In the genomic region with DNA sequence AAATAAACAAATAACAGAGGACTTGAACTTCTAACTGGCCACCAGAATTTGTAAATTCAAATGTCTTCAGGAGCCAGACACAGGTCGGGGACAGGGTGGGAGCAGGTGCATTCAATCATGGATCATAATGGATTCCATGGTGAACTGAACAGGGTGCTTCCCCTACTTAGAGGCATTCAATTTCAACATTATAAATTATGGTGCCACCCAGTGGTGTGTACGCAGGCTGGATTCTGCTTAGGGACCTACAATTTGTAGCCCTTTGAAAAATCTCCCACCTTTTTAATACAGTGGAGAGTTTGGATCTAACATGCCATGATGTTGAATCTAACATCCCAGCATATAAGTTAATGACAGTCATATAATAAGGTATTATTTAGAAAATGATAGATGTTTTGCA, we compare ENCODE assay signal across 8 cellular contexts. TPM values are rescaled to one million over a fixed set of nuclear protein-coding genes. Genes with fewer than 3 reads are reported as not detected.
DNase-seq lines count a peak whose midpoint lies in the region; ATAC-seq, FAIRE-seq and TF ChIP-seq lines count a peak whose summit lies in the region.

No MANE protein-coding gene starts in this region.

- TF ChIP-seq POLR2A in HepG2 (IDR thresholded peaks at IDR 0.05; ENCODE audit: insufficient read depth in 1 of 2, low read depth in 2 of 2, low read length in 2 of 2) = no peak

- intact Hi-C loops in HepG2 (cut with micrococcal nuclease; ENCODE audit: unreplicated experiment) = no loop called here

- no peaks in the 10 kb centered on the region for H3K27me3 Mint-ChIP-seq in T-helper 17 cell

- TF ChIP-seq EP300 in HepG2 (IDR thresholded peaks at IDR 0.05; ENCODE audit: low read depth in 2 of 2, low read length in 2 of 2) = no peak
- no peak for TF ChIP-seq EP300 in HepG2 (CRISPR knock-in tag; IDR thresholded peaks at IDR 0.05; ENCODE audit: borderline replicate concordance)

- no peak overlapping the region for H3K9ac ChIP-seq in HepG2 (ENCODE audit: insufficient read depth, low read depth, low read length)

- H3K4me2 ChIP-seq in HepG2 (ENCODE audit: low read depth, low read length) = no peak overlapping the region

- TF ChIP-seq CTCF in AG09309 (IDR thresholded peaks at IDR 0.05; ENCODE audit: control insufficient read depth, insufficient read depth, low read depth, low read length, missing control alignments) (peak; percentile 29), HepG2 (CRISPR knock-in tag; IDR thresholded peaks at IDR 0.05) (0 out of 2 replicates have a peak, but pooled peaks have one; percentile 16)

- no peak overlapping the region for H3K27ac ChIP-seq in HepG2 (ENCODE audit: extremely low read length, insufficient read depth, low read length)

- DNase-seq in AG09309 (ENCODE audit: low read depth) = no peak
- no peak for DNase-seq in T-helper 17 cell
- DNase-seq in HepG2 (ENCODE audit: low spot score) = no peak
- DNase-seq in NCI-H146 (lab: John Stamatoyannopoulos, UW) = no peak
- no peak for DNase-seq in H4 (ENCODE audit: low spot score)

- no peaks in the 10 kb centered on the region for H3K27me3 ChIP-seq in HepG2 (ENCODE audit: control insufficient read depth in 1 of 2, insufficient read depth in 2 of 2, low read length in 2 of 2)

- peak; percentile 63 for ATAC-seq in GM18868 (IDR thresholded peaks at IDR 0.05; ENCODE audit: unreplicated experiment)
- ATAC-seq in T-helper 17 cell = peak; percentile 54
- peak; percentile 62 for ATAC-seq in HepG2
- ATAC-seq in HG03175 (IDR thresholded peaks at IDR 0.05; ENCODE audit: unreplicated experiment) = no peak
- no peak for ATAC-seq in activated CD4-positive, CD25-positive, alpha-beta regulatory T cell treated with anti-CD3 and anti-CD28 coated beads, Interleukin-2, amount 50 U/mL, for 24 hours

- in situ Hi-C loops in HepG2 (cut with HindIII; ENCODE audit: extremely low pct_ligation_motif_present, low pct_unique_long_range_greater_than_20kb) = no loop called here

- peaks cover 4% of the 10 kb centered on the region; the same call in 1 of the 2 replicates for H3K4me1 ChIP-seq in HepG2 (ENCODE audit: insufficient read depth, low read length)

- FAIRE-seq in HepG2 (lab: Jason Lieb, UNC) = no peak

- no TSS peak for BruUV-seq in HepG2 (replicated peaks; lab: Mats Ljungman, UMichigan)

- CTCF ChIA-PET in HepG2 (lab: Yijun Ruan, JAX; ENCODE audit: low intra/inter-chr PET ratio, low total read pairs) = interaction anchor here (0.7 kb wide), 1 partner anchor 52 kb away, joined by 3 read pairs; no protein-coding TSS in a partner anchor

- no peaks in the 10 kb centered on the region for H3K36me3 Mint-ChIP-seq in T-helper 17 cell (ENCODE audit: low read depth)

- H2AFZ ChIP-seq in HepG2 (ENCODE audit: low read length) = no peak overlapping the region

- H3K4me3 ChIP-seq in AG09309 (ENCODE audit: control insufficient read depth, low read depth, low read length) = no peak overlapping the region
- no peak overlapping the region for H3K4me3 ChIP-seq in HepG2 (replicated peaks in 1 of 3; ENCODE audit: insufficient read depth in 1 of 3, low read depth in 2 of 3, low read length in 3 of 3)

- TF ChIP-seq RAD21 in HepG2 (CRISPR knock-in tag; IDR thresholded peaks at IDR 0.05) = no peak

- no peak overlapping the region for H3K4me3 Mint-ChIP-seq in T-helper 17 cell

- peaks cover 56% of the 10 kb centered on the region for H4K20me1 ChIP-seq in HepG2 (ENCODE audit: insufficient read depth, low read length)

- POLR2A ChIA-PET in HepG2 (lab: Yijun Ruan, JAX) = interaction anchor here (0.9 kb wide), 1 partner anchor 26 kb away, joined by 4 read pairs; no protein-coding TSS in a partner anchor

- peaks cover 31% of the 10 kb centered on the region for H3K79me2 ChIP-seq in HepG2 (ENCODE audit: insufficient read depth, low read length)

- peaks cover 47% of the 10 kb centered on the region for H3K4me1 Mint-ChIP-seq in T-helper 17 cell

- no peak overlapping the region for H3K27ac Mint-ChIP-seq in T-helper 17 cell

- no peaks in the 10 kb centered on the region; a peak in 1 of 5 replicates for H3K36me3 ChIP-seq in HepG2 (replicated peaks in 1 of 2; ENCODE audit: control insufficient read depth in 1 of 2, insufficient read depth in 2 of 2, low read length in 2 of 2)

- no peaks in the 10 kb centered on the region for H3K9me3 ChIP-seq in T-helper 17 cell (ENCODE audit: control insufficient read depth, low read length, poor library complexity, severe bottlenecking)
- H3K9me3 ChIP-seq in HepG2 (ENCODE audit: low read length) = no peaks in the 10 kb centered on the region

- 86% methylated on average over 2 of the region's 2 CpGs for WGBS in HepG2 (ENCODE audit: low lambda C conversion rate)

TF ChIP-seq in HepG2, 621 proteins besides CTCF, POLR2A, EP300 and RAD21 (continues in another document):
- TF ChIP-seq, protein P1, sequence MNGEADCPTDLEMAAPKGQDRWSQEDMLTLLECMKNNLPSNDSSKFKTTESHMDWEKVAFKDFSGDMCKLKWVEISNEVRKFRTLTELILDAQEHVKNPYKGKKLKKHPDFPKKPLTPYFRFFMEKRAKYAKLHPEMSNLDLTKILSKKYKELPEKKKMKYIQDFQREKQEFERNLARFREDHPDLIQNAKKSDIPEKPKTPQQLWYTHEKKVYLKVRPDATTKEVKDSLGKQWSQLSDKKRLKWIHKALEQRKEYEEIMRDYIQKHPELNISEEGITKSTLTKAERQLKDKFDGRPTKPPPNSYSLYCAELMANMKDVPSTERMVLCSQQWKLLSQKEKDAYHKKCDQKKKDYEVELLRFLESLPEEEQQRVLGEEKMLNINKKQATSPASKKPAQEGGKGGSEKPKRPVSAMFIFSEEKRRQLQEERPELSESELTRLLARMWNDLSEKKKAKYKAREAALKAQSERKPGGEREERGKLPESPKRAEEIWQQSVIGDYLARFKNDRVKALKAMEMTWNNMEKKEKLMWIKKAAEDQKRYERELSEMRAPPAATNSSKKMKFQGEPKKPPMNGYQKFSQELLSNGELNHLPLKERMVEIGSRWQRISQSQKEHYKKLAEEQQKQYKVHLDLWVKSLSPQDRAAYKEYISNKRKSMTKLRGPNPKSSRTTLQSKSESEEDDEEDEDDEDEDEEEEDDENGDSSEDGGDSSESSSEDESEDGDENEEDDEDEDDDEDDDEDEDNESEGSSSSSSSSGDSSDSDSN (CRISPR knock-in tag; IDR thresholded peaks at IDR 0.05) = no peak

RNA-seq across cellular contexts. Expression of gene KLF9, which starts 22.3 kb away (rescaled TPM):
- 10 to 100 TPM; 78.0 to 82.7 TPM for total RNA-seq in T-helper 17 cell
- 5.7 and 7.2 TPM in 2 replicates for total RNA-seq in HepG2 (2016; rRNA removed; fragmentation: Illumina TruSeq; extraction: Trizol)
- total RNA-seq in HepG2 (2016; cell fraction: cytosol; rRNA removed; fragmentation: Illumina TruSeq; extraction: Trizol; ENCODE audit: low read depth) = 0.79 and 0.81 TPM in 2 replicates
- total RNA-seq in HepG2 (2016; cell fraction: insoluble cytoplasmic fraction; rRNA removed; fragmentation: Illumina TruSeq; extraction: Trizol) = 5.6 and 6.3 TPM in 2 replicates
- 3.6 and 4.2 TPM in 2 replicates for total RNA-seq in HepG2 (2016; cell fraction: membrane; rRNA removed; fragmentation: Illumina TruSeq; extraction: Trizol)
- total RNA-seq in HepG2 (2016; cell fraction: nucleus; rRNA removed; fragmentation: Illumina TruSeq; extraction: Trizol) = 6.0 and 6.2 TPM in 2 replicates
- 7.1 and 7.2 TPM in 2 replicates for polyA plus RNA-seq in HepG2 (2011; rRNA removed)
- 5.3 and 5.8 TPM in 2 replicates for polyA plus RNA-seq in HepG2 (2011; cell fraction: cytosol; rRNA removed)
- polyA plus RNA-seq in HepG2 (2011; cell fraction: nucleus; rRNA removed) = 3.3 and 4.2 TPM in 2 replicates
- polyA plus RNA-seq in HepG2 (2012) = 8.3 and 8.5 TPM in 2 replicates
- 0.36 and 0.37 TPM in 2 replicates for polyA plus RNA-seq in HepG2 (2016; cell fraction: cytosol; fragmentation: Illumina TruSeq; extraction: Trizol; ENCODE audit: low read depth)
- 7.0 TPM in 2 replicates for polyA plus RNA-seq in HepG2 (2016; cell fraction: insoluble cytoplasmic fraction; fragmentation: Illumina TruSeq; extraction: Trizol; ENCODE audit: low read depth)
- polyA plus RNA-seq in HepG2 (2016; cell fraction: membrane; fragmentation: Illumina TruSeq; extraction: Trizol; ENCODE audit: low read depth) = 1.6 and 2.0 TPM in 2 replicates
- 6.3 and 7.1 TPM in 2 replicates for polyA plus RNA-seq in HepG2 (2016; cell fraction: nucleus; fragmentation: Illumina TruSeq; extraction: Trizol; ENCODE audit: insufficient read depth, low read depth)
- 2.5 and 9.7 TPM in 2 replicates for polyA minus RNA-seq in HepG2 (2011; rRNA and poly(A)+ RNA removed; ENCODE audit: low replicate concordance)
- polyA minus RNA-seq in HepG2 (2011; cell fraction: cytosol; rRNA and poly(A)+ RNA removed) = 7.8 and 8.0 TPM in 2 replicates
- 6.2 and 7.5 TPM in 2 replicates for polyA minus RNA-seq in HepG2 (2011; cell fraction: nucleus; rRNA and poly(A)+ RNA removed)
- 15.9 and 17.4 TPM in 2 replicates for total RNA-seq in H4 (2014; rRNA removed; shearing (Covaris generic))

Comparison
In these comparisons a context has a peak if more than half of its experiments do, and no peak if none do; other contexts are left out.
1. ATAC-seq: peak in GM18868 (single experiment), T-helper 17 cell (single experiment) and HepG2 (single experiment); none in HG03175 (single experiment) and activated CD4-positive, CD25-positive, alpha-beta regulatory T cell treated with anti-CD3 and anti-CD28 coated beads, Interleukin-2, amount 50 U/mL, for 24 hours (0 of 2).